1 cellular context compared by ENCODE assay signal in the genomic region with DNA sequence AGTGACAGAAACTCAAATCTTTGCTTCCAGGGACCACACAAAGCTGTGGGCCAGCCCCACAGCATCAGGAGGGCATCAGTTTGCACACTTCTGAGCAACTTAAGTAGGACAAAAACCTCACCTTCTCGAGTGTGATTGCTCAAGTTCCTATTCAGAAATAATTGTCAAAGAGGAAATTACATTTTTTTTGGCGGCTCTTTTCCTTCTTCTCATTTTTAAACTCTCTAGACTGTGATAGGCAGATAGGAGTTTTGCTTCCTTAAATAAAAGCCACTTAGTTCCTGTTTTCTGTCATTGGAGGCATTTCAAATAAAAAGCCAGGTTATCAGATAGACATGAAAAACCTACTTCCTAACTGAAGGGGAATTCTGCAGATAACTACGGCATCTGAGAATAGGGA.
A peak's percentile ranks its signal among the peaks of the same experiment; 100 is the strongest.
TF ChIP-seq lines count a peak whose summit lies in the region.

No MANE protein-coding gene starts in this region.

TF ChIP-seq in GM12878, 131 proteins besides CTCF, POLR2A, EP300 and RAD21:
- TF ChIP-seq NBN (IDR thresholded peaks at IDR 0.05) (no peak), NFIC (IDR thresholded peaks at IDR 0.05; ENCODE audit: low read depth, low read length) (peak; percentile 73; the same call in 1 of the 2 replicates), RUNX3 (IDR thresholded peaks at IDR 0.05; ENCODE audit: low read length) (peak; percentile 20; the same call in 1 of the 2 replicates), RB1 (IDR thresholded peaks at IDR 0.05; ENCODE audit: borderline replicate concordance) (no peak), IKZF2 (IDR thresholded peaks at IDR 0.05) (peak; percentile 34 to 48; a peak in 2 of 4 replicates), GABPA (IDR thresholded peaks at IDR 0.05; ENCODE audit: low read depth) (0 out of 2 replicates have a peak, but pooled peaks have one; percentile 30), SPI1 (IDR thresholded peaks at IDR 0.05; ENCODE audit: borderline replicate concordance, insufficient read depth, low read depth, low read length) (no peak), ETV6 (conservative IDR thresholded peaks at IDR 0.05 in 1 of 2, IDR thresholded peaks at IDR 0.05 in 1 of 2; ENCODE audit: borderline replicate concordance in 1 of 2, low read depth in 1 of 2) (peak in 1 of 2 experiments; percentile 67; a peak in 2 of 4 replicates), CBX5 (IDR thresholded peaks at IDR 0.05; ENCODE audit: low read depth) (no peak), IKZF1 (conservative IDR thresholded peaks at IDR 0.05) (peak; percentile 48; the same call in 1 of the 2 replicates), CREB1 (IDR thresholded peaks at IDR 0.05; ENCODE audit: low read depth) (no peak), NFYA (IDR thresholded peaks at IDR 0.05; ENCODE audit: borderline replicate concordance, low read depth, low read length) (no peak)
- TF ChIP-seq, protein P1, sequence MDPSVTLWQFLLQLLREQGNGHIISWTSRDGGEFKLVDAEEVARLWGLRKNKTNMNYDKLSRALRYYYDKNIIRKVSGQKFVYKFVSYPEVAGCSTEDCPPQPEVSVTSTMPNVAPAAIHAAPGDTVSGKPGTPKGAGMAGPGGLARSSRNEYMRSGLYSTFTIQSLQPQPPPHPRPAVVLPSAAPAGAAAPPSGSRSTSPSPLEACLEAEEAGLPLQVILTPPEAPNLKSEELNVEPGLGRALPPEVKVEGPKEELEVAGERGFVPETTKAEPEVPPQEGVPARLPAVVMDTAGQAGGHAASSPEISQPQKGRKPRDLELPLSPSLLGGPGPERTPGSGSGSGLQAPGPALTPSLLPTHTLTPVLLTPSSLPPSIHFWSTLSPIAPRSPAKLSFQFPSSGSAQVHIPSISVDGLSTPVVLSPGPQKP (IDR thresholded peaks at IDR 0.05; ENCODE audit: low read depth, low read length): no peak
- TF ChIP-seq, protein P2, sequence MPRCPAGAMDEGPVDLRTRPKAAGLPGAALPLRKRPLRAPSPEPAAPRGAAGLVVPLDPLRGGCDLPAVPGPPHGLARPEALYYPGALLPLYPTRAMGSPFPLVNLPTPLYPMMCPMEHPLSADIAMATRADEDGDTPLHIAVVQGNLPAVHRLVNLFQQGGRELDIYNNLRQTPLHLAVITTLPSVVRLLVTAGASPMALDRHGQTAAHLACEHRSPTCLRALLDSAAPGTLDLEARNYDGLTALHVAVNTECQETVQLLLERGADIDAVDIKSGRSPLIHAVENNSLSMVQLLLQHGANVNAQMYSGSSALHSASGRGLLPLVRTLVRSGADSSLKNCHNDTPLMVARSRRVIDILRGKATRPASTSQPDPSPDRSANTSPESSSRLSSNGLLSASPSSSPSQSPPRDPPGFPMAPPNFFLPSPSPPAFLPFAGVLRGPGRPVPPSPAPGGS (IDR thresholded peaks at IDR 0.05; ENCODE audit: borderline replicate concordance, insufficient read depth, low read depth, low read length, poor library complexity, severe bottlenecking): peak; percentile 17
